In the genomic region with DNA sequence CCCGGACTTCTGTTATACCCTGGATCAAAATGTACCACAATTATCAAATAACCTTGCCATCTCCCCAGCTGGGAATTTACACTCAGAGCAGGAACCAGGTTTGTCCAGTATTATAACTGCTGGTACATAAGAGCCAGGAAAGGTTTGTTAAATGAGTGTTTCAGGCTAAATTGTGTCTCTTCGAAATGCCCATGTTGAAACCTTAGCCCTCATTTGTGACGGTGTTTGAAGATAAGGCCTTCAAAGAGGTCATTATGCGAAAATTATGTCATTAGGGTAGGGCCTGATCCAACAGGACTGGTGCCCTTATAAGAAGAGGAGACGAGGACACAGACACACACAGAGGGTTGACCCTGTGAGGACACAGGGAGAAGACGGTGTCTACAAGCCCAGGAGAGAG, we compare ENCODE assay signal across 1 cellular context.
TF ChIP-seq lines count a peak whose summit lies in the region.

No MANE protein-coding gene starts in this region.

TF ChIP-seq in A549, 52 proteins besides CTCF, POLR2A, EP300 and RAD21 (continued from another document):
- TF ChIP-seq, protein P1, sequence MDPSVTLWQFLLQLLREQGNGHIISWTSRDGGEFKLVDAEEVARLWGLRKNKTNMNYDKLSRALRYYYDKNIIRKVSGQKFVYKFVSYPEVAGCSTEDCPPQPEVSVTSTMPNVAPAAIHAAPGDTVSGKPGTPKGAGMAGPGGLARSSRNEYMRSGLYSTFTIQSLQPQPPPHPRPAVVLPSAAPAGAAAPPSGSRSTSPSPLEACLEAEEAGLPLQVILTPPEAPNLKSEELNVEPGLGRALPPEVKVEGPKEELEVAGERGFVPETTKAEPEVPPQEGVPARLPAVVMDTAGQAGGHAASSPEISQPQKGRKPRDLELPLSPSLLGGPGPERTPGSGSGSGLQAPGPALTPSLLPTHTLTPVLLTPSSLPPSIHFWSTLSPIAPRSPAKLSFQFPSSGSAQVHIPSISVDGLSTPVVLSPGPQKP (IDR thresholded peaks at IDR 0.05; ENCODE audit: low read depth, low read length), result no peak
- no peak for TF ChIP-seq SREBF2 (IDR thresholded peaks at IDR 0.05)
